ENCODE assay signal across 24 cellular contexts in the genomic region with DNA sequence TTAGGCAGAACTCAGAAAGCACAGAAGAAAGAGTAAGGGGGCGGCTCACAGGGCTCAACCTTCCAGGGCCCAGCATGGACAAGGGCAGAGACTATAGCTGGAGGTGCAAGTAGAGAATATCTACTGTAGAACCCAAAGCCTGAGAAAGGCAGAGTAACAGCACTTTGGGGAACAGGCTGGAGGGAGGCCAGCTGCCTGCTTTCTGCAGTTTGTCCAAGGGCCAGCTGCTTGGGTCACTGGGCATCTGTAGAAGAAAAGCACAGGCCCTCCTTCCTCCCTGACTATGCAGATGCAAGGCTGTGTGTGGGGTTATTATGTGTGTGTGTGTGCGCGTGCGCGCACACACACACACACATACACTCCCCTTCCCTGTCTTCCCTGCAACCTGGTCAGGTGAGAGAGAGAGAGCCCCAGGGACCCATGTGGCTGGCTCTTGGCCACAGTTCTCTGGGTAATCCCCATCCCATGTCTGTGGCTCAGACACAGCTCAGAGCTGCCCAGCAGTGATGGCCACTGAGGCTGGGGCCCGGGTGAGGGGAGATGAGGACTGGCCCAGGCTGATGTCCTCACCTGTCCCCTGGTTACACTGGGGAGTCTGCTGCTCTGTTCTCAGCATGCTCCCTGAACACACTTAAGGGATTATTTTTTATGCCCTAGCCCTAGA. TPM values are rescaled to one million over a fixed set of nuclear protein-coding genes. Genes with fewer than 3 reads are reported as not detected.
"Had no signal": no experiment of that assay in that cellular context is flagged by ENCODE, and none has a peak within 500 bp of the region (broad histone marks: within the 10 kb centered on the region; RNA-seq: fewer than 3 reads in every experiment).

No MANE protein-coding gene starts in this region.

- H3K27me3 ChIP-seq: ascending aorta, cardiac muscle cell, transverse colon, uterus had no signal

- H3K27ac ChIP-seq: ascending aorta, cardiac muscle cell, esophagus muscularis mucosa, left ventricle myocardium inferior, prostate gland, transverse colon, uterus had no signal

- DNase-seq: activated CD4-positive, alpha-beta T cell treated with anti-CD3 and anti-CD28 coated beads for 4 hours; activated CD4-positive, alpha-beta T cell treated with anti-CD3 and anti-CD28 coated beads, Interleukin-2, amount 50 U/mL, for 4 hours; activated CD4-positive, CD25-positive, alpha-beta regulatory T cell; activated gamma-delta T cell; activated naive CD4-positive, alpha-beta T cell treated with anti-CD3 and anti-CD28 coated beads, Interleukin-2, amount 10 ng/mL, durations not matched to agents 7 days and 5 days; activated naive CD8-positive, alpha-beta T cell treated with anti-CD3 and anti-CD28 coated beads, Interleukin-2, amount 10 ng/mL, durations not matched to agents 7 days and 5 days; activated T-cell treated with anti-CD3 and anti-CD28 coated beads, Interleukin-2, amount 50 U/mL, for 24 hours; glutamatergic neuron; left ventricle myocardium inferior; mesendoderm; mucosa of descending colon; retina; stimulated activated CD4-positive, alpha-beta T cell treated with anti-CD3 and anti-CD28 coated beads, Interleukin-1b, Interleukin-23, amount 100 ng/mL, for 48 hours; stimulated activated naive CD4-positive, alpha-beta T cell; T-helper 1 cell; transverse colon; uterus had no signal

- H3K4me3 ChIP-seq: ascending aorta, cardiac muscle cell, esophagus muscularis mucosa, left ventricle myocardium inferior, lung, mucosa of descending colon, prostate gland, smooth muscle cell, transverse colon, uterus had no signal

- H3K4me1 ChIP-seq: ascending aorta, esophagus muscularis mucosa, left ventricle myocardium inferior, prostate gland, transverse colon, uterus had no signal

- H3K9me3 ChIP-seq: ascending aorta, esophagus muscularis mucosa, left ventricle myocardium inferior, mucosa of descending colon, prostate gland, transverse colon, uterus had no signal

- H3K36me3 ChIP-seq: ascending aorta, cardiac muscle cell, esophagus muscularis mucosa, left ventricle myocardium inferior, prostate gland, transverse colon, uterus had no signal

RNA-seq across cellular contexts. Expression of a gene that starts 9.0 kb away (rescaled TPM):
- total RNA-seq: activated naive CD8-positive, alpha-beta T cell treated with anti-CD3 and anti-CD28 coated beads, Interleukin-2, amount 10 ng/mL, durations not matched to agents 7 days and 5 days; natural killer cell treated with Interleukin-12 subunit alpha and Interleukin-12 subunit beta and Interleukin-15 and Interleukin-18, amount 100 ng/mL, for 72 hours had no signal
